ENCODE assay signal across 21 cellular contexts in the genomic region with DNA sequence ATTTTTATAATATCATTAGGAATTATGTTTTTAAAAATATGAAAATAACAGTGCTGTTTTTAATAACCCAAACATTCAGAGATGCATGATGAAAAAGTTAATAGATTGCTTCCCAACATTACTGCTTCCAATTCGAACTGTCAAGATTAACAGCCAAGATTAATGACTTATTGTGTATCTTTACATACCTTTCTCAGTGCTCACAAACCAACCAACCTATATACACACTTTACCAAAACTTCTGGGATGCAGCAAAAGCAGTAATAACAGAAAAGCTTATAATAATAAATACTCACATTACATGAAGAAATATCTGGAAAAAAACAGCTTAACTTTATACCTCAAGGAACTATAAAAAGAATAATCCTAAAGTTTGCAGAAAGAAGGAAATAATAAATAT.
"Had no signal": no experiment of that assay in that cellular context is flagged by ENCODE, and none has a peak within 500 bp of the region (broad histone marks: within the 10 kb centered on the region; RNA-seq: fewer than 3 reads in every experiment).

No MANE protein-coding gene starts in this region.

- H3K4me1 ChIP-seq: SJSA1 had no signal

- ATAC-seq: HepG2, K562, Panc1 had no signal

- DNase-seq: Kasumi-1, MM.1S, NCI-H1092 treated with DMSO at 0.1 percent for 48 hours, NCI-H1436, NCI-H187, NCI-H2029, NCI-H2081 treated with DMSO at 0.1 percent for 48 hours, NCI-H2171, NCI-H345, NCI-H524 treated with DMSO at 0.1 percent for 48 hours, NCI-H69, NCI-H774, SHP77, T-helper 1 cell had no signal

- H3K4me2 ChIP-seq: KMS-11 had no signal

- H3K9ac ChIP-seq: KMS-11 had no signal

- H3K27me3 ChIP-seq: SJSA1 had no signal

- H3K9me3 ChIP-seq: SJSA1 had no signal

- H3K36me3 ChIP-seq: SJSA1 had no signal

- H3K4me3 ChIP-seq: K562, SJSA1, SK-N-MC had no signal

- H3K27ac ChIP-seq: KMS-11, RWPE1, SJSA1, SK-N-MC had no signal
